In the genomic region with DNA sequence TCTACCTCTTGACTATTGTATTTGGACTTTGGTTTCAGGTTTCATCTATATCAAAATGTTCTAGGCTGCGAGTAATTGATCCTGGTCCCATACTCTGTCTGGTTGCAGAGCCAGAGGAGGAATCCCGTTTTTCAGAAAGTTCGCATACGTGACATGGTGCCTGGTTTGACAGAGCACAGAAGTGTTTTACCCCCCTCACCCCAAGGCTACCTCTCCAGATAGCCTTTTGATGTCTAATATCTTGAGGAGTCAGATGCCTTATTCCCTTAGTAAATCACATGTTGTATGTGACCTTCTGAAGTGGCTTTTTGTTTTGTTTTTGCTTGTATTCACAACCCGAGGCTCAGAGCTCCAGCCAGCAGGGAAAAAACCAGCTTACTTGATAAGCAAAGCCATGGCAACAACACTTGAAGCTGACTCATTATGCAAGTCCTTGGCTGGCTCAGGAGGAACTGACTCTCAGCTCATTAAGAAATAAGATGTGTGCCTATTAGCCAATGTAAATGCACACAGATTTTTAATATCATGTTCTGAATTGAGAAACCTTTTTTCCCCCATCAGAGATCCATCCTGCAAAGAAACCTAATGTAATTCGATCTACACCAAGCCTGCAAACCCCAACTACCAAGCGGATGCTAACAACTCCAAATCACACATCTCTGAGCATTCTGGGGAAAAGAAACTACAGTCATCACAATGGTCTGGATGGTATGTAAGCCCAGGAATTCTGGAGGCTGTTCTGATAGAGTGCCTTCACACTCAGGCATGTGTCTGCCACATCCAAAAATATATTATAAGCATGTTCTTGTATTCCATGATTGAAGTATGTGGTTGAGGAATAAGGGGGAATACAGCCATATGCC, we compare ENCODE assay signal across 8 cellular contexts. TPM values are rescaled to one million over a fixed set of nuclear protein-coding genes. Genes with fewer than 3 reads are reported as not detected.
DNase-seq lines count a peak whose midpoint lies in the region; ATAC-seq and TF ChIP-seq lines count a peak whose summit lies in the region.

No MANE protein-coding gene starts in this region.

- no peaks in the 10 kb centered on the region for H3K9me3 Mint-ChIP-seq in activated T-cell treated with anti-CD3 and anti-CD28 coated beads, Interleukin-2, amount 50 U/mL, for 72 hours
- no peaks in the 10 kb centered on the region for H3K9me3 Mint-ChIP-seq in stimulated activated effector memory CD8-positive, alpha-beta T cell treated with anti-CD3 and anti-CD28 coated beads, Interleukin-12 subunit alpha, Interleukin-12 subunit beta, amount 100 ng/mL, for 72 hours

- H3K36me3 Mint-ChIP-seq in activated T-cell treated with anti-CD3 and anti-CD28 coated beads, Interleukin-2, amount 50 U/mL, for 72 hours (ENCODE audit: insufficient read depth in 2 of 2), result peaks cover 0 to 4% of the 10 kb centered on the region in 2 donors
- H3K36me3 Mint-ChIP-seq in stimulated activated effector memory CD8-positive, alpha-beta T cell treated with anti-CD3 and anti-CD28 coated beads, Interleukin-12 subunit alpha, Interleukin-12 subunit beta, amount 100 ng/mL, for 72 hours, result no peaks in the 10 kb centered on the region

- H3K56ac ChIP-seq in IMR-90 (ENCODE audit: extremely low read depth, insufficient read depth, low read length), result no peak overlapping the region

- no peak for DNase-seq in activated CD4-positive, CD25-positive, alpha-beta regulatory T cell treated with anti-CD3 and anti-CD28 coated beads, Interleukin-2, amount 50 U/mL, for 72 hours
- DNase-seq in IMR-90, result peak; percentile 89
- peak; percentile 49 to 65 for DNase-seq in activated T-cell treated with anti-CD3 and anti-CD28 coated beads, Interleukin-2, amount 50 U/mL, for 72 hours
- DNase-seq in left ventricle myocardium inferior, result peak; percentile 18
- DNase-seq in stimulated activated effector memory CD8-positive, alpha-beta T cell treated with anti-CD3 and anti-CD28 coated beads, Interleukin-12 subunit alpha, Interleukin-12 subunit beta, amount 100 ng/mL, for 72 hours (ENCODE audit: low spot score in 2 of 2), result peak in 1 of 2 donors; percentile 53
- no peak for DNase-seq in germinal center (ENCODE audit: low spot score)

- no peaks in the 10 kb centered on the region for H3K27me3 Mint-ChIP-seq in activated T-cell treated with anti-CD3 and anti-CD28 coated beads, Interleukin-2, amount 50 U/mL, for 72 hours (ENCODE audit: low read depth)

- H3K27ac Mint-ChIP-seq in activated T-cell treated with anti-CD3 and anti-CD28 coated beads, Interleukin-2, amount 50 U/mL, for 72 hours, result no peak overlapping the region
- H3K27ac Mint-ChIP-seq in stimulated activated effector memory CD8-positive, alpha-beta T cell treated with anti-CD3 and anti-CD28 coated beads, Interleukin-12 subunit alpha, Interleukin-12 subunit beta, amount 100 ng/mL, for 72 hours, result peak overlapping the region; percentile 53

- H3K4me3 ChIP-seq in IMR-90 (ENCODE audit: insufficient read depth, low read depth, low read length) (no peak overlapping the region), left ventricle myocardium inferior (no peak overlapping the region)

- H3K4me1 Mint-ChIP-seq in activated T-cell treated with anti-CD3 and anti-CD28 coated beads, Interleukin-2, amount 50 U/mL, for 72 hours (ENCODE audit: low read depth), result peaks cover 30% of the 10 kb centered on the region
- H3K4me1 Mint-ChIP-seq in stimulated activated effector memory CD8-positive, alpha-beta T cell treated with anti-CD3 and anti-CD28 coated beads, Interleukin-12 subunit alpha, Interleukin-12 subunit beta, amount 100 ng/mL, for 72 hours, result peaks cover 11% of the 10 kb centered on the region

- H4K91ac ChIP-seq in IMR-90 (ENCODE audit: insufficient read depth, low read depth, low read length), result no peak overlapping the region

- H2BK15ac ChIP-seq in IMR-90 (ENCODE audit: low read depth, low read length), result no peak overlapping the region

- no peak overlapping the region for H3K9ac ChIP-seq in IMR-90 (ENCODE audit: low read depth, low read length)

- peak; percentile 56 to 78 for ATAC-seq in activated CD4-positive, CD25-positive, alpha-beta regulatory T cell treated with anti-CD3 and anti-CD28 coated beads, Interleukin-2, amount 50 U/mL, for 24 hours
- ATAC-seq in GM21723 (IDR thresholded peaks at IDR 0.05; ENCODE audit: unreplicated experiment) (peak; percentile 98), IMR-90 (ENCODE audit: low read depth) (peak; percentile 92)
- ATAC-seq in activated T-cell treated with anti-CD3 and anti-CD28 coated beads, Interleukin-2, amount 50 U/mL, for 72 hours (replicated peaks in 1 of 2), result peak; percentile 86 to 90
- ATAC-seq in stimulated activated effector memory CD8-positive, alpha-beta T cell treated with anti-CD3 and anti-CD28 coated beads, Interleukin-12 subunit alpha, Interleukin-12 subunit beta, amount 100 ng/mL, for 72 hours, result peak; percentile 95

- no peak for TF ChIP-seq POLR2A in IMR-90 (IDR thresholded peaks at IDR 0.05; ENCODE audit: low read depth, low read length)

- POLR2A ChIA-PET in IMR-90 (lab: Charles Lee; ENCODE audit: unreplicated experiment), result no interaction called here

- peaks cover 3% of the 10 kb centered on the region; the same call in 1 of the 2 replicates for H3K9me1 ChIP-seq in IMR-90 (ENCODE audit: insufficient read depth, low read length)

- no peaks in the 10 kb centered on the region for H3K27me3 ChIP-seq in IMR-90 (ENCODE audit: control insufficient read depth, insufficient read depth, low read length)
- H3K27me3 ChIP-seq in left ventricle myocardium inferior (ENCODE audit: low read depth), result no peaks in the 10 kb centered on the region

- H2AFZ ChIP-seq in IMR-90 (replicated peaks; ENCODE audit: low read length, poor library complexity), result no peak overlapping the region

- dilution Hi-C loops in IMR-90 (cut with HindIII; ENCODE audit: low sequenced_read_pairs, unreplicated experiment), result no loop called here

- no peak overlapping the region for H2BK20ac ChIP-seq in IMR-90 (ENCODE audit: low read depth, low read length)

- peak overlapping the region; percentile 33; the same call in 1 of the 2 replicates for H3K14ac ChIP-seq in IMR-90 (replicated peaks; ENCODE audit: low read depth, low read length)

- no peak for TF ChIP-seq CTCF in IMR-90 (conservative IDR thresholded peaks at IDR 0.05; ENCODE audit: low read depth, low read length)
- TF ChIP-seq CTCF in left ventricle myocardium inferior (IDR thresholded peaks at IDR 0.05; ENCODE audit: borderline replicate concordance), result no peak

- H4K8ac ChIP-seq in IMR-90 (ENCODE audit: low read depth in 2 of 2, low read length in 2 of 2), result no peak overlapping the region

- H3K27ac ChIP-seq in IMR-90 (ENCODE audit: insufficient read depth, low read length) (no peak overlapping the region), left ventricle myocardium inferior (replicated peaks) (peak overlapping the region; percentile 6)

- no peak for TF ChIP-seq RAD21 in IMR-90 (IDR thresholded peaks at IDR 0.05; ENCODE audit: low read length)

- no peak overlapping the region for H4K5ac ChIP-seq in IMR-90 (ENCODE audit: low read depth, low read length)

- H3K18ac ChIP-seq in IMR-90 (ENCODE audit: low read depth, low read length), result no peak overlapping the region

- H2BK5ac ChIP-seq in IMR-90 (ENCODE audit: low read depth, low read length, poor library complexity, severe bottlenecking), result no peak overlapping the region

- H2AK9ac ChIP-seq in IMR-90 (replicated peaks; ENCODE audit: low read depth, low read length, poor library complexity), result no peak overlapping the region

- peak overlapping the region; percentile 19 to 28 for H3K4me3 Mint-ChIP-seq in activated T-cell treated with anti-CD3 and anti-CD28 coated beads, Interleukin-2, amount 50 U/mL, for 72 hours
- H3K4me3 Mint-ChIP-seq in stimulated activated effector memory CD8-positive, alpha-beta T cell treated with anti-CD3 and anti-CD28 coated beads, Interleukin-12 subunit alpha, Interleukin-12 subunit beta, amount 100 ng/mL, for 72 hours, result no peak overlapping the region

- no CpG with 5 or more reads among the region's 7 CpGs for WGBS in IMR-90 (ENCODE audit: extremely low coverage in 2 of 2, insufficient read length in 1 of 2), 2 experiments

- BruUV-seq in IMR-90 (replicated peaks; lab: Mats Ljungman, UMichigan), result no TSS peak

- H3K9me3 ChIP-seq in IMR-90 (ENCODE audit: control insufficient read depth, insufficient read depth, low read length) (no peaks in the 10 kb centered on the region), left ventricle myocardium inferior (replicated peaks) (no peaks in the 10 kb centered on the region)

- peak overlapping the region; percentile 30 for H3K4me2 ChIP-seq in IMR-90 (ENCODE audit: low read depth, low read length)

- no peaks in the 10 kb centered on the region for H4K20me1 ChIP-seq in IMR-90 (ENCODE audit: insufficient read depth, low read length)

- no peaks in the 10 kb centered on the region for H3K36me3 ChIP-seq in IMR-90 (ENCODE audit: control insufficient read depth, insufficient read depth, low read length)
- peaks cover 3% of the 10 kb centered on the region for H3K36me3 ChIP-seq in left ventricle myocardium inferior

- 0 out of 2 replicates have a peak, but pooled peaks cover 2% of the 10 kb centered on the region for H3K4me1 ChIP-seq in IMR-90 (ENCODE audit: control insufficient read depth, insufficient read depth, low read length)
- peaks cover 13% of the 10 kb centered on the region for H3K4me1 ChIP-seq in left ventricle myocardium inferior

- CTCF ChIA-PET in IMR-90 (lab: Yijun Ruan, JAX), result no interaction called here

- no peak overlapping the region for H2BK120ac ChIP-seq in IMR-90 (ENCODE audit: low read depth, low read length)

- H3K79me1 ChIP-seq in IMR-90 (ENCODE audit: low read depth in 1 of 2, low read length in 2 of 2), result no peaks in the 10 kb centered on the region

- H3K4ac ChIP-seq in IMR-90 (ENCODE audit: low read depth, low read length), result no peak overlapping the region

- intact Hi-C loops in IMR-90 (cut with micrococcal nuclease), result no loop called here
- intact Hi-C loops in left ventricle myocardium inferior (cut with micrococcal nuclease), result no loop called here

- H2AK5ac ChIP-seq in IMR-90 (ENCODE audit: low read depth, low read length), result no peak overlapping the region

- in situ Hi-C loops in IMR-90 (cut with MboI; ENCODE audit: low sequenced_read_pairs), result no loop called here

- no peak overlapping the region for H3K23ac ChIP-seq in IMR-90 (ENCODE audit: low read depth, low read length)

TF ChIP-seq in IMR-90, 13 proteins besides CTCF, POLR2A, EP300 and RAD21 (continues in another document):
- TF ChIP-seq FOS (IDR thresholded peaks at IDR 0.05; ENCODE audit: low read depth, low read length), result 0 out of 2 replicates have a peak, but pooled peaks have one; percentile 39

RNA-seq across cellular contexts. Expression of a gene that starts 41.4 kb away (rescaled TPM):
- total RNA-seq in IMR-90 (2012; rRNA removed) (not detected in 2 replicates), left ventricle myocardium inferior (0.36 TPM)
- not detected in 2 replicates for polyA plus RNA-seq in IMR-90 (2012; rRNA removed)
- polyA plus RNA-seq in IMR-90 (2012; cell fraction: cytosol; rRNA removed), result not detected in 2 replicates
- 0.03 and 0.08 TPM in 2 replicates for polyA plus RNA-seq in IMR-90 (2012; cell fraction: nucleus; rRNA removed; ENCODE audit: low replicate concordance)
- 1 to 10 TPM in 1 of 2 donors, under 1 TPM in 1; 0.30 to 1.9 TPM for total RNA-seq in activated T-cell treated with anti-CD3 and anti-CD28 coated beads, Interleukin-2, amount 50 U/mL, for 72 hours

Comparison
In these comparisons a context has a peak if more than half of its experiments do, and no peak if none do; other contexts are left out.
1. DNase-seq: peak in IMR-90 (single experiment), activated T-cell treated with anti-CD3 and anti-CD28 coated beads, Interleukin-2, amount 50 U/mL, for 72 hours (2 of 2) and left ventricle myocardium inferior (single experiment); none in activated CD4-positive, CD25-positive, alpha-beta regulatory T cell treated with anti-CD3 and anti-CD28 coated beads, Interleukin-2, amount 50 U/mL, for 72 hours (single experiment) and germinal center (single experiment).
2. Peak in every context shown above with its lines, with median percentiles within 50 percentile points of each other: ATAC-seq.